Comparison of ENCODE assay signal across 8 cellular contexts in the genomic region with DNA sequence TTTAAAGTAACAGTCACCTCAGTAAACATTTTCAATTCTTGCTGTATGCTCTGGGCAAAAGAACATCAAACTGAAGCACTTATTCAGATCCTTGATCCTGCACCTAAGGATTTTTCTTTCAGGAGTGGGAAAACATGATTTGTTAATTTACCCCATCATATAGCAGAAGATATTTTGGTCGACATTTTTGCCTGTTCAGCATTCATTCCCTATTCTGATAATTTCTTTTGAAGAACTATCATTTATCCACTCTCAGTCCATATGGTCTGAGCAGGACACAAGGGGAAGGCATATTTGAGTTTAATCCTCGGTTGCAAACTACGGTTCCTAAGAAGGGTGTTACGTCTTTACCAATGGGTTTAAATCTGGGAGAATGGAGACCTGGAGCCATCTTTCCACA. TPM values are rescaled to one million over a fixed set of nuclear protein-coding genes. Genes with fewer than 3 reads are reported as not detected.
DNase-seq lines count a peak whose midpoint lies in the region; ATAC-seq and TF ChIP-seq lines count a peak whose summit lies in the region.

No MANE protein-coding gene starts in this region.

- in situ Hi-C loops in G401 (cut with HindIII; ENCODE audit: low sequenced_read_pairs) = loop anchor here (5.0 kb wide), 1 partner anchor 91 kb away; no protein-coding TSS in a partner anchor

- peak overlapping the region; percentile 85 to 99 for H3K4me3 ChIP-seq in gastroesophageal sphincter

- TF ChIP-seq CTCF in activated B cell treated with CpG ODN at 0.5 μM for 24 hours (IDR thresholded peaks at IDR 0.05) (no peak), gastroesophageal sphincter (IDR thresholded peaks at IDR 0.05) (no peak)

- peaks cover 28% of the 10 kb centered on the region for H3K4me1 Mint-ChIP-seq in T-helper 1 cell treated with Interleukin-12 subunit alpha and Interleukin-12 subunit beta and Interleukin-4 antibody, amounts not matched to agents 30 μg/mL and 1 μg/mL, for 36 hours (ENCODE audit: low read depth)
- H3K4me1 Mint-ChIP-seq in activated B cell treated with CpG ODN at 0.5 μM for 24 hours = peaks cover 26% of the 10 kb centered on the region
- H3K4me1 Mint-ChIP-seq in stimulated activated memory B cell treated with anti-CD40 and anti-IgM and Interleukin-4, amounts not matched to agents 10 μg/mL and 1 μg/mL and 100 μg/mL, for 72 hours = peaks cover 19% of the 10 kb centered on the region

- H3K9me3 Mint-ChIP-seq in T-helper 1 cell treated with Interleukin-12 subunit alpha and Interleukin-12 subunit beta and Interleukin-4 antibody, amounts not matched to agents 30 μg/mL and 1 μg/mL, for 36 hours = no peaks in the 10 kb centered on the region
- no peaks in the 10 kb centered on the region for H3K9me3 Mint-ChIP-seq in activated B cell treated with CpG ODN at 0.5 μM for 24 hours
- no peaks in the 10 kb centered on the region for H3K9me3 Mint-ChIP-seq in stimulated activated memory B cell treated with anti-CD40 and anti-IgM and Interleukin-4, amounts not matched to agents 10 μg/mL and 1 μg/mL and 100 μg/mL, for 72 hours

- intact Hi-C loops in activated B cell treated with CpG ODN at 0.5 μM for 24 hours (cut with micrococcal nuclease) = loop anchor here (1.0 to 10.0 kb wide), 9 partner anchors 14 to 1359 kb away; a partner anchor contains a TSS

- CTCF ChIA-PET in activated B cell treated with CpG ODN at 0.5 μM for 24 hours (lab: Charles Lee) = no interaction called here

- peak overlapping the region in 3 of 4 donors; percentile 97 to 99 (median 97) for H3K27ac ChIP-seq in gastroesophageal sphincter

- no peaks in the 10 kb centered on the region for H3K27me3 ChIP-seq in gastroesophageal sphincter

- no peak overlapping the region for H3K27ac Mint-ChIP-seq in T-helper 1 cell treated with Interleukin-12 subunit alpha and Interleukin-12 subunit beta and Interleukin-4 antibody, amounts not matched to agents 30 μg/mL and 1 μg/mL, for 36 hours
- peak overlapping the region; percentile 90 for H3K27ac Mint-ChIP-seq in activated B cell treated with CpG ODN at 0.5 μM for 24 hours
- H3K27ac Mint-ChIP-seq in stimulated activated memory B cell treated with anti-CD40 and anti-IgM and Interleukin-4, amounts not matched to agents 10 μg/mL and 1 μg/mL and 100 μg/mL, for 72 hours = peak overlapping the region; percentile 93

- 36 to 63% methylated on average over 3 to 4 of the region's 4 CpGs for WGBS in gastroesophageal sphincter (ENCODE audit: low coverage in 1 of 2), 2 donors

- peaks cover 0 to 36% (median 6%) of the 10 kb centered on the region in 3 donors for H3K4me1 ChIP-seq in gastroesophageal sphincter

- POLR2A ChIA-PET in activated B cell treated with CpG ODN at 0.5 μM for 24 hours (lab: Charles Lee) = no interaction called here

- H3K36me3 Mint-ChIP-seq in T-helper 1 cell treated with Interleukin-12 subunit alpha and Interleukin-12 subunit beta and Interleukin-4 antibody, amounts not matched to agents 30 μg/mL and 1 μg/mL, for 36 hours (ENCODE audit: low read depth) = peaks cover 2% of the 10 kb centered on the region
- peaks cover 2% of the 10 kb centered on the region for H3K36me3 Mint-ChIP-seq in activated B cell treated with CpG ODN at 0.5 μM for 24 hours (ENCODE audit: low read depth)
- H3K36me3 Mint-ChIP-seq in stimulated activated memory B cell treated with anti-CD40 and anti-IgM and Interleukin-4, amounts not matched to agents 10 μg/mL and 1 μg/mL and 100 μg/mL, for 72 hours = no peaks in the 10 kb centered on the region

- no peaks in the 10 kb centered on the region for H3K9me3 ChIP-seq in gastroesophageal sphincter

- no peaks in the 10 kb centered on the region for H3K36me3 ChIP-seq in gastroesophageal sphincter

- DNase-seq in T-helper 1 cell (no peak), activated B cell treated with CpG ODN at 0.5 μM for 24 hours (no peak), G401 (ENCODE audit: low spot score) (no peak)

- no peak for TF ChIP-seq EP300 in gastroesophageal sphincter (IDR thresholded peaks at IDR 0.05)

- ATAC-seq in activated B cell treated with CpG ODN at 0.5 μM for 24 hours (ENCODE audit: low read depth) (no peak), gastroesophageal sphincter (no peak), GM21367 (IDR thresholded peaks at IDR 0.05; ENCODE audit: unreplicated experiment) (no peak), HG03196 (IDR thresholded peaks at IDR 0.05; ENCODE audit: unreplicated experiment) (no peak)
- ATAC-seq in stimulated activated memory B cell treated with anti-CD40 and anti-IgM and Interleukin-4, amounts not matched to agents 10 μg/mL and 1 μg/mL and 100 μg/mL, for 72 hours = no peak

- TF ChIP-seq POLR2A in gastroesophageal sphincter (IDR thresholded peaks at IDR 0.05) = no peak

- peak overlapping the region; percentile 87 for H3K4me3 Mint-ChIP-seq in T-helper 1 cell treated with Interleukin-12 subunit alpha and Interleukin-12 subunit beta and Interleukin-4 antibody, amounts not matched to agents 30 μg/mL and 1 μg/mL, for 36 hours
- H3K4me3 Mint-ChIP-seq in activated B cell treated with CpG ODN at 0.5 μM for 24 hours = peak overlapping the region; percentile 86
- H3K4me3 Mint-ChIP-seq in stimulated activated memory B cell treated with anti-CD40 and anti-IgM and Interleukin-4, amounts not matched to agents 10 μg/mL and 1 μg/mL and 100 μg/mL, for 72 hours = peak overlapping the region; percentile 85

- H3K27me3 Mint-ChIP-seq in T-helper 1 cell treated with Interleukin-12 subunit alpha and Interleukin-12 subunit beta and Interleukin-4 antibody, amounts not matched to agents 30 μg/mL and 1 μg/mL, for 36 hours (ENCODE audit: low read depth) = peaks cover 31% of the 10 kb centered on the region
- H3K27me3 Mint-ChIP-seq in activated B cell treated with CpG ODN at 0.5 μM for 24 hours = peaks cover 7% of the 10 kb centered on the region
- no peaks in the 10 kb centered on the region for H3K27me3 Mint-ChIP-seq in stimulated activated memory B cell treated with anti-CD40 and anti-IgM and Interleukin-4, amounts not matched to agents 10 μg/mL and 1 μg/mL and 100 μg/mL, for 72 hours

RNA-seq across cellular contexts. Expression of a gene that starts 1.2 kb away (rescaled TPM):
- 10.4 and 12.9 TPM in 2 replicates for total RNA-seq in activated B cell treated with CpG ODN at 0.5 μM for 24 hours
- 10 to 100 TPM; 30.0 to 55.7 (median 33.9) TPM for total RNA-seq in gastroesophageal sphincter
- 9.9 and 14.3 TPM in 2 replicates for total RNA-seq in G401 (2014; rRNA removed; shearing (Covaris generic))

RNA-seq across cellular contexts. Expression of a gene that starts 44.1 kb away (rescaled TPM):
- total RNA-seq in activated B cell treated with CpG ODN at 0.5 μM for 24 hours (not detected in 2 replicates), gastroesophageal sphincter (not detected)
- total RNA-seq in G401 (2014; rRNA removed; shearing (Covaris generic)) = not detected in 2 replicates
